In the genomic region with DNA sequence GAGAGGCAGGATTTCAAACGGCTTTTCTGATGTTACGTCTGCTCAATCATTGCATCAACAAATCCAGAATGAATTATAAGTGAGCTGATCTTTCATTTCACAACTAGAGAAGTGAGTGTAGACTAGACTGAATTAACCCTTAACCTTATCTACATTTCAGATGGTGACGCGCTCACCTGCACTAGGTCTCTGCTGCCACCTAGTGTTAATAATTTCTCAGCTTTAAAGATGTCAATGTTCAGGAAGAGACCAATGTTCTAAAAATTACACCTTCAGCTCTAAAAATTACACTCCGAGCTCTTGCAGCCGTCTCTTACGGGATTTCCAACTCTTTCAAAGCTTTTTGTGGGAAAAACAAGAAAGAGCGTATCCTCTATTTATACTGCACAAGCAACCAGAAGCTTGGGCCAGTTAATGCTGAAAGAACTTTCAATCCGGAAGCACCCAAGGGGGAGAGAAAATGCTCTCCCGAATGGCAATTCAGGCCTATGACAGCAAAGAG, we compare ENCODE assay signal across 8 cellular contexts.
DNase-seq lines count a peak whose midpoint lies in the region; ATAC-seq and TF ChIP-seq lines count a peak whose summit lies in the region.

No MANE protein-coding gene starts in this region.

- 26 to 40% (median 37%) methylated on average over 10 of the region's 10 CpGs for WGBS in spleen, 5 donors

- H3K4me3 ChIP-seq in right atrium auricular region = no peak overlapping the region
- H3K4me3 ChIP-seq in spleen = no peak overlapping the region

- H3K36me3 ChIP-seq in right atrium auricular region = no peaks in the 10 kb centered on the region
- H3K36me3 ChIP-seq in spleen = no peaks in the 10 kb centered on the region

- H3K9me3 ChIP-seq in right atrium auricular region (no peaks in the 10 kb centered on the region), spleen (no peaks in the 10 kb centered on the region)

- CTCF ChIA-PET in WTC11 (lab: Charles Lee) = interaction anchor here (0.6 to 5.9 kb wide), 70 partner anchors 9 to 567 kb away, joined by 3 to 112 read pairs (median 5); partner anchors contain the start of genes FA2H, GLG1, LDHD and MLKL

- H3K4me1 ChIP-seq in right atrium auricular region (no peaks in the 10 kb centered on the region), spleen (peaks cover 0 to 10% (median 7%) of the 10 kb centered on the region in 6 donors)

- H3K36me3 Mint-ChIP-seq in natural killer cell (no peaks in the 10 kb centered on the region), WTC11 (no peaks in the 10 kb centered on the region)
- H3K36me3 Mint-ChIP-seq in natural killer cell treated with Interleukin-12 subunit alpha and Interleukin-12 subunit beta and Interleukin-15 and Interleukin-18, amount 100 ng/mL, for 72 hours = no peaks in the 10 kb centered on the region

- H3K27ac ChIP-seq in right atrium auricular region (no peak overlapping the region), spleen (no peak overlapping the region)

- H3K4me3 Mint-ChIP-seq in natural killer cell = no peak overlapping the region
- no peak overlapping the region for H3K4me3 Mint-ChIP-seq in natural killer cell treated with Interleukin-12 subunit alpha and Interleukin-12 subunit beta and Interleukin-15 and Interleukin-18, amount 100 ng/mL, for 72 hours
- no peak overlapping the region for H3K4me3 Mint-ChIP-seq in WTC11

- H3K27ac Mint-ChIP-seq in natural killer cell = no peak overlapping the region
- no peak overlapping the region for H3K27ac Mint-ChIP-seq in natural killer cell treated with Interleukin-12 subunit alpha and Interleukin-12 subunit beta and Interleukin-15 and Interleukin-18, amount 100 ng/mL, for 72 hours
- peak overlapping the region; percentile 77; the same call in 1 of the 2 replicates for H3K27ac Mint-ChIP-seq in WTC11

- ATAC-seq in natural killer cell (no peak), WTC11 (peak; percentile 27; the same call in 1 of the 2 replicates), GM19467 (IDR thresholded peaks at IDR 0.05; ENCODE audit: unreplicated experiment) (no peak)
- ATAC-seq in natural killer cell treated with Interleukin-12 subunit alpha and Interleukin-12 subunit beta and Interleukin-15 and Interleukin-18, amount 100 ng/mL, for 72 hours = no peak

- POLR2A ChIA-PET in WTC11 (lab: Charles Lee) = interaction anchor here (0.6 to 0.9 kb wide), 4 partner anchors 15 to 196 kb away, joined by 3 to 7 read pairs (median 4); partner anchors contain the start of gene RFWD3

- TF ChIP-seq POLR2A in spleen (IDR thresholded peaks at IDR 0.05) = no peak

- DNase-seq in natural killer cell (no peak), H4 (ENCODE audit: low spot score) (peak; percentile 52), NCI-H2029 (lab: John Stamatoyannopoulos, UW) (peak; percentile 2), WTC11 (ENCODE audit: low spot score) (no peak), right atrium auricular region (ENCODE audit: low spot score) (no peak), spleen (no peak)
- DNase-seq in natural killer cell treated with Interleukin-12 subunit alpha and Interleukin-12 subunit beta and Interleukin-15 and Interleukin-18, amount 100 ng/mL, for 72 hours (ENCODE audit: low spot score) = no peak

- no peaks in the 10 kb centered on the region for H3K4me1 Mint-ChIP-seq in natural killer cell
- peaks cover 0 to 3% of the 10 kb centered on the region in 2 donors for H3K4me1 Mint-ChIP-seq in natural killer cell treated with Interleukin-12 subunit alpha and Interleukin-12 subunit beta and Interleukin-15 and Interleukin-18, amount 100 ng/mL, for 72 hours (ENCODE audit: low read depth in 2 of 2)
- peaks cover 43% of the 10 kb centered on the region for H3K4me1 Mint-ChIP-seq in WTC11

- TF ChIP-seq CTCF in natural killer cell (IDR thresholded peaks at IDR 0.05) (peak; percentile 52), WTC11 (IDR thresholded peaks at IDR 0.05) (peak; percentile 70), right atrium auricular region (IDR thresholded peaks at IDR 0.05) (peak; percentile 71 to 91), spleen (IDR thresholded peaks at IDR 0.05 in 8 of 11, conservative IDR thresholded peaks at IDR 0.05 in 3 of 11) (peak; percentile 11 to 71 (median 55))

- H3K9me3 Mint-ChIP-seq in natural killer cell (no peaks in the 10 kb centered on the region), WTC11 (peaks cover 5% of the 10 kb centered on the region; the same call in 1 of the 2 replicates)
- H3K9me3 Mint-ChIP-seq in natural killer cell treated with Interleukin-12 subunit alpha and Interleukin-12 subunit beta and Interleukin-15 and Interleukin-18, amount 100 ng/mL, for 72 hours = no peaks in the 10 kb centered on the region

- H3K27me3 ChIP-seq in right atrium auricular region (no peaks in the 10 kb centered on the region), spleen (replicated peaks in 1 of 7) (no peaks in the 10 kb centered on the region)

- intact Hi-C loops in natural killer cell (cut with micrococcal nuclease) (loop anchor here (1.0 kb wide), 1 partner anchor 153 kb away; no protein-coding TSS in a partner anchor), spleen (cut with DNase I; ENCODE audit: low total_unique reads) (loop anchor here (5.0 kb wide), 1 partner anchor 155 kb away; no protein-coding TSS in a partner anchor)

- peaks cover 2 to 7% of the 10 kb centered on the region in 2 donors for H3K27me3 Mint-ChIP-seq in natural killer cell (ENCODE audit: low read depth in 2 of 2)
- peaks cover 0 to 2% of the 10 kb centered on the region in 2 donors for H3K27me3 Mint-ChIP-seq in natural killer cell treated with Interleukin-12 subunit alpha and Interleukin-12 subunit beta and Interleukin-15 and Interleukin-18, amount 100 ng/mL, for 72 hours
- no peaks in the 10 kb centered on the region for H3K27me3 Mint-ChIP-seq in WTC11 (ENCODE audit: low read depth)

TF ChIP-seq in WTC11, 78 proteins besides CTCF, POLR2A, EP300 and RAD21:
- TF ChIP-seq NR3C1 (CRISPR knock-in tag; conservative IDR thresholded peaks at IDR 0.05; ENCODE audit: low read depth) (no peak), MYBL2 (CRISPR knock-in tag; IDR thresholded peaks at IDR 0.05) (no peak), NR2C2 (CRISPR knock-in tag; IDR thresholded peaks at IDR 0.05) (no peak), HMGXB4 (CRISPR knock-in tag; IDR thresholded peaks at IDR 0.05) (no peak), ZBTB21 (CRISPR knock-in tag; IDR thresholded peaks at IDR 0.05; ENCODE audit: borderline replicate concordance) (no peak), JUN (CRISPR knock-in tag; IDR thresholded peaks at IDR 0.05) (no peak)

Comparison
In these comparisons a context has a peak if more than half of its experiments do, and no peak if none do; other contexts are left out.
1. DNase-seq: peak in H4 (single experiment) and NCI-H2029 (single experiment); none in natural killer cell (single experiment), natural killer cell treated with Interleukin-12 subunit alpha and Interleukin-12 subunit beta and Interleukin-15 and Interleukin-18, amount 100 ng/mL, for 72 hours (single experiment), WTC11 (single experiment), right atrium auricular region (single experiment) and spleen (single experiment).
2. Peak in every context shown above with its lines, with median percentiles within 50 percentile points of each other: CTCF ChIP-seq.